1 cellular context compared by ENCODE assay signal in genomic region chr1:2687638-2688620, GRCh38. TPM values are rescaled to one million over a fixed set of nuclear protein-coding genes. Genes with fewer than 3 reads are reported as not detected.
"Had no signal": no experiment of that assay in that cellular context is flagged by ENCODE, and none has a peak within 500 bp of the region (broad histone marks: within the 10 kb centered on the region; RNA-seq: fewer than 3 reads in every experiment).

No MANE protein-coding gene starts in this region.

RNA-seq across cellular contexts. Expression of gene MMEL1, which starts 55.1 kb away (rescaled TPM):
- total RNA-seq: body of pancreas had no signal
